ENCODE assay signal across 1 cellular context in genomic region chr15:67838789-67839332, GRCh38.
TF ChIP-seq lines count a peak whose summit lies in the region.

No MANE protein-coding gene starts in this region.

TF ChIP-seq in HepG2, 621 proteins besides CTCF, POLR2A, EP300 and RAD21 (continued from another document and continues in another):
- TF ChIP-seq ZNF318 (CRISPR knock-in tag; IDR thresholded peaks at IDR 0.05) (no peak), KMT2B (CRISPR knock-in tag; IDR thresholded peaks at IDR 0.05) (peak; percentile 68), HIC2 (CRISPR knock-in tag; IDR thresholded peaks at IDR 0.05; ENCODE audit: low read depth) (no peak), ZNF777 (CRISPR knock-in tag; IDR thresholded peaks at IDR 0.05) (no peak; the same call in 1 of the 2 replicates), KAT7 (CRISPR knock-in tag; IDR thresholded peaks at IDR 0.05; ENCODE audit: borderline replicate concordance) (peak; percentile 50; the same call in 1 of the 2 replicates), XBP1 (CRISPR knock-in tag; IDR thresholded peaks at IDR 0.05) (no peak), ZNF513 (CRISPR knock-in tag; conservative IDR thresholded peaks at IDR 0.05) (no peak), ZNF564 (CRISPR knock-in tag; IDR thresholded peaks at IDR 0.05) (0 out of 2 replicates have a peak, but pooled peaks have one; percentile 20), MAZ (IDR thresholded peaks at IDR 0.05; ENCODE audit: borderline replicate concordance, low read depth, low read length) (no peak), MAZ (CRISPR knock-in tag; IDR thresholded peaks at IDR 0.05; ENCODE audit: low read depth) (peak; percentile 39; the same call in 1 of the 2 replicates), FOSL1 (CRISPR knock-in tag; IDR thresholded peaks at IDR 0.05; ENCODE audit: borderline replicate concordance) (no peak), ATF4 (CRISPR knock-in tag; IDR thresholded peaks at IDR 0.05) (peak in 1 of 2 experiments; percentile 60; a peak in 1 of 4 replicates), ZNF367 (CRISPR knock-in tag; IDR thresholded peaks at IDR 0.05; ENCODE audit: borderline replicate concordance) (no peak), KIAA2018 (CRISPR knock-in tag; IDR thresholded peaks at IDR 0.05; ENCODE audit: borderline replicate concordance) (no peak), RORA (CRISPR knock-in tag; IDR thresholded peaks at IDR 0.05) (no peak), SALL2 (CRISPR knock-in tag; IDR thresholded peaks at IDR 0.05) (no peak), DMTF1 (CRISPR knock-in tag; IDR thresholded peaks at IDR 0.05) (no peak)
- TF ChIP-seq, protein P1, sequence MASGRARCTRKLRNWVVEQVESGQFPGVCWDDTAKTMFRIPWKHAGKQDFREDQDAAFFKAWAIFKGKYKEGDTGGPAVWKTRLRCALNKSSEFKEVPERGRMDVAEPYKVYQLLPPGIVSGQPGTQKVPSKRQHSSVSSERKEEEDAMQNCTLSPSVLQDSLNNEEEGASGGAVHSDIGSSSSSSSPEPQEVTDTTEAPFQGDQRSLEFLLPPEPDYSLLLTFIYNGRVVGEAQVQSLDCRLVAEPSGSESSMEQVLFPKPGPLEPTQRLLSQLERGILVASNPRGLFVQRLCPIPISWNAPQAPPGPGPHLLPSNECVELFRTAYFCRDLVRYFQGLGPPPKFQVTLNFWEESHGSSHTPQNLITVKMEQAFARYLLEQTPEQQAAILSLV (CRISPR knock-in tag; IDR thresholded peaks at IDR 0.05; ENCODE audit: borderline replicate concordance) = no peak
- TF ChIP-seq, protein P2, sequence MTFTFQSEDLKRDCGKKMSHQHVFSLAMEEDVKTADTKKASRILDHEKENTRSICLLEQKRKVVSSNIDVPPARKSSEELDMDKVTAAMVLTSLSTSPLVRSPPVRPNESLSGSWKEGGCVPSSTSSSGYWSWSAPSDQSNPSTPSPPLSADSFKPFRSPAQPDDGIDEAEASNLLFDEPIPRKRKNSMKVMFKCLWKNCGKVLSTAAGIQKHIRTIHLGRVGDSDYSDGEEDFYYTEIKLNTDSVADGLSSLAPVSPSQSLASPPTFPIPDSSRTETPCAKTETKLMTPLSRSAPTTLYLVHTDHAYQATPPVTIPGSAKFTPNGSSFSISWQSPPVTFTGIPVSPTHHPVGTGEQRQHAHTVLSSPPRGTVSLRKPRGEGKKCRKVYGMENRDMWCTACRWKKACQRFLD (CRISPR knock-in tag; IDR thresholded peaks at IDR 0.05; ENCODE audit: borderline replicate concordance) = no peak
- TF ChIP-seq, protein P3, sequence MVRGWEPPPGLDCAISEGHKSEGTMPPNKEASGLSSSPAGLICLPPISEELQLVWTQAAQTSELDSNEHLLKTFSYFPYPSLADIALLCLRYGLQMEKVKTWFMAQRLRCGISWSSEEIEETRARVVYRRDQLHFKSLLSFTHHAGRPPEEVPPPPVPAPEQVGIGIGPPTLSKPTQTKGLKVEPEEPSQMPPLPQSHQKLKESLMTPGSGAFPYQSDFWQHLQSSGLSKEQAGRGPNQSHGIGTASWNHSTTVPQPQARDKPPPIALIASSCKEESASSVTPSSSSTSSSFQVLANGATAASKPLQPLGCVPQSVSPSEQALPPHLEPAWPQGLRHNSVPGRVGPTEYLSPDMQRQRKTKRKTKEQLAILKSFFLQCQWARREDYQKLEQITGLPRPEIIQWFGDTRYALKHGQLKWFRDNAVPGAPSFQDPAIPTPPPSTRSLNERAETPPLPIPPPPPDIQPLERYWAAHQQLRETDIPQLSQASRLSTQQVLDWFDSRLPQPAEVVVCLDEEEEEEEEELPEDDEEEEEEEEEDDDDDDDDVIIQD (CRISPR knock-in tag; IDR thresholded peaks at IDR 0.05; ENCODE audit: low read depth) = no peak
